Comparison of ENCODE assay signal across 34 cellular contexts in genomic region chr17:67015001-67015400, GRCh38. TPM values are rescaled to one million over a fixed set of nuclear protein-coding genes. Genes with fewer than 3 reads are reported as not detected.
"Had no signal": no experiment of that assay in that cellular context is flagged by ENCODE, and none has a peak within 500 bp of the region (broad histone marks: within the 10 kb centered on the region; RNA-seq: fewer than 3 reads in every experiment).

No MANE protein-coding gene starts in this region.

- H3K4me3 ChIP-seq: PC-9 had no signal

- DNase-seq: activated B cell treated with CpG ODN at 0.5 μM for 24 hours; activated CD4-positive, alpha-beta memory T cell treated with anti-CD3 and anti-CD28 coated beads, Interleukin-2, amount 10 ng/mL, durations not matched to agents 7 days and 5 days; activated CD4-positive, alpha-beta T cell treated with anti-CD3 and anti-CD28 coated beads for 4 hours; activated CD4-positive, CD25-positive, alpha-beta regulatory T cell treated with anti-CD3 and anti-CD28 coated beads, Interleukin-2, amount 50 U/mL, for 72 hours; activated CD8-positive, alpha-beta memory T cell treated with anti-CD3 and anti-CD28 coated beads for 24 hours; activated CD8-positive, alpha-beta memory T cell treated with anti-CD3 and anti-CD28 coated beads, Interleukin-2, amount 10 ng/mL, durations not matched to agents 7 days and 5 days; activated CD8-positive, alpha-beta memory T cell treated with anti-CD3 and anti-CD28 coated beads, Interleukin-2, amount 50 U/mL, for 48 hours; activated effector memory CD4-positive, alpha-beta T cell treated with Interleukin-2 at 50 U/mL for 16 hours; activated naive CD4-positive, alpha-beta T cell treated with anti-CD3 and anti-CD28 coated beads, Interleukin-2, amount 10 ng/mL, durations not matched to agents 7 days and 5 days; activated naive CD8-positive, alpha-beta T cell treated with anti-CD3 and anti-CD28 coated beads, Interleukin-2, amount 50 U/mL, for 24 hours; activated T-cell treated with anti-CD3 and anti-CD28 coated beads, Interleukin-2, amount 50 U/mL, for 48 hours; anterior cingulate cortex; caudate nucleus; cerebellar nuclear complex; NCI-H1105; NCI-H1417 treated with DMSO at 0.1 percent for 48 hours; NCI-H187 treated with DMSO at 0.1 percent for 48 hours; NCI-H2081; NCI-H345; NCI-H524 treated with DMSO at 0.1 percent for 48 hours; NK-92 treated with Interleukin-12 subunit alpha and Interleukin-12 subunit beta, amount 100 ng/mL, for 24 hours; PC-9; SIG-M5; SW 1271; T-helper 1 cell; T-helper 2 cell; T-helper 9 cell had no signal

- H3K4me2 ChIP-seq: PC-9 had no signal

- H3K27ac ChIP-seq: PC-9, RWPE1, VCaP had no signal

- ATAC-seq: activated CD8-positive, alpha-beta memory T cell treated with anti-CD3 and anti-CD28 coated beads, Interleukin-2, amount 10 ng/mL, durations not matched to agents 7 days and 5 days; activated naive CD8-positive, alpha-beta T cell treated with anti-CD3 and anti-CD28 coated beads, Interleukin-2, amount 50 U/mL, for 24 hours; Right ventricle myocardium inferior had no signal

- H2AFZ ChIP-seq: PC-9 had no signal

RNA-seq across cellular contexts. Expression of gene CACNG1, which starts 29.4 kb away (rescaled TPM):
- total RNA-seq: activated B cell treated with CpG ODN at 0.5 μM for 24 hours; activated CD4-positive, alpha-beta memory T cell treated with anti-CD3 and anti-CD28 coated beads, Interleukin-2, amount 10 ng/mL, durations not matched to agents 7 days and 5 days; activated CD8-positive, alpha-beta memory T cell treated with anti-CD3 and anti-CD28 coated beads, Interleukin-2, amount 10 ng/mL, durations not matched to agents 7 days and 5 days; bronchial epithelial cell; MCF 10A; NCI-H460; OCI-LY7; PC-9; Right ventricle myocardium inferior had no signal

RNA-seq across cellular contexts. Expression of gene CACNG4, which starts 50.5 kb away (rescaled TPM):
- total RNA-seq: activated B cell treated with CpG ODN at 0.5 μM for 24 hours; activated CD4-positive, alpha-beta memory T cell treated with anti-CD3 and anti-CD28 coated beads, Interleukin-2, amount 10 ng/mL, durations not matched to agents 7 days and 5 days; activated CD8-positive, alpha-beta memory T cell treated with anti-CD3 and anti-CD28 coated beads, Interleukin-2, amount 10 ng/mL, durations not matched to agents 7 days and 5 days; bronchial epithelial cell; MCF 10A; OCI-LY7; Right ventricle myocardium inferior had no signal
